8 cellular contexts compared by ENCODE assay signal in the genomic region with DNA sequence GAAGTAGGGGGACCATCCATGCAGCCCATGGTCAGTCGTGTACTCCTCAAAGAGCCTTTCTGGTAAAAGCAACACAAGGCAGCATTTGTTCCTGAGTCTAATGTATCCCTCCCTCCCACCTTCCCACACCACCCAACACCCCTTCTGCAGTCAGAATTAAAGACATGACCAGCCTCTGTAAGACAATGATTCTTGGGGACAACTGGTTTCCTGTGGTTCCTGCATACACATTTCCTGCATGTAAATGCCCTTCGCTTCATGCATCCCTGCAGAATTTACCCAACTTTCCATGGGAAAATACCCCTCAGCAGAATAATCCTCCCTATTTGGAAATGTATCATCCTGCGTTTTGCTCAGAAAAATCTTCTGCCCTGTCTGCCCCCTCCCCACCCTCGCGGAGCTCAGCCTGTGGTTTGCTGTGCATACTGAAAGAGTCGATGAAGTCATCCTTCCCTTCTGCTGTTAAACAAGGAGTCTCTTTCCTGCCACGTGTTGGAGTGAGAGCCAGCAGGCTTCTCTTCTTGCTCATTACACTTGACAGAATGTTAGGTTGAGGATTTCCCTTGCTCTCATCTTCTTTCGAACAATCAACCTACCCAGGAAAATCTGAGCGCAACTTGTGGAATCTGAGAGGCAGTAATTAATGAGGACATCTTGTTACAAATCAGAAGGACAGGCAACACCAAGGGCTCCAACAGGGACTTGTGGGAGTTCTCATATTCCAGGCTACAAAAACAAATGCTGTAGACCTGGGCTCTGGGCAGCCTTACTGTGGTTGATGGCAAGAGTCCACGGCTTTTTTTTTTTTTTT. TPM values are rescaled to one million over a fixed set of nuclear protein-coding genes. Genes with fewer than 3 reads are reported as not detected.
DNase-seq lines count a peak whose midpoint lies in the region; ATAC-seq and TF ChIP-seq lines count a peak whose summit lies in the region.

No MANE protein-coding gene starts in this region.

- no peak for TF ChIP-seq CTCF in esophagus muscularis mucosa (IDR thresholded peaks at IDR 0.05)

- no peaks in the 10 kb centered on the region for H3K27me3 ChIP-seq in SJCRH30
- H3K27me3 ChIP-seq in esophagus muscularis mucosa: no peaks in the 10 kb centered on the region

- TF ChIP-seq EP300 in esophagus muscularis mucosa (IDR thresholded peaks at IDR 0.05): no peak

- H3K4me1 ChIP-seq in SJCRH30: peaks cover 13% of the 10 kb centered on the region
- peaks cover 10 to 24% (median 21%) of the 10 kb centered on the region in 4 donors for H3K4me1 ChIP-seq in esophagus muscularis mucosa

- intact Hi-C loops in Right ventricle myocardium inferior (cut with DNase I): no loop called here
- intact Hi-C loops in cardiac septum (cut with DNase I): no loop called here
- intact Hi-C loops in esophagus muscularis mucosa (cut with DNase I): no loop called here

- H3K27ac ChIP-seq in SJCRH30 (peak overlapping the region; percentile 31), esophagus muscularis mucosa (replicated peaks in 1 of 4) (peak overlapping the region in 2 of 4 donors; percentile 15 to 54)

- H3K4me3 ChIP-seq in SJCRH30 (peak overlapping the region; percentile 26), esophagus muscularis mucosa (peak overlapping the region; percentile 8 to 21 (median 14))

- H3K9me3 ChIP-seq in SJCRH30 (replicated peaks) (no peaks in the 10 kb centered on the region), esophagus muscularis mucosa (no peaks in the 10 kb centered on the region)

- no peaks in the 10 kb centered on the region for H3K36me3 ChIP-seq in SJCRH30
- no peaks in the 10 kb centered on the region for H3K36me3 ChIP-seq in esophagus muscularis mucosa

- WGBS in esophagus muscularis mucosa: 14% methylated on average over 10 of the region's 10 CpGs

- DNase-seq in Right ventricle myocardium inferior (ENCODE audit: missing footprints) (no peak), cardiac septum (ENCODE audit: low spot score) (no peak), SJCRH30 (peak; percentile 69 to 80), esophagus muscularis mucosa (ENCODE audit: extremely low spot score) (peak; percentile 92), nucleus accumbens (lab: John Stamatoyannopoulos, UW) (peak in 34 of 56 donors; percentile 1 to 49 (median 18)), ecto neural progenitor cell (ENCODE audit: low spot score) (no peak)
- no peak for DNase-seq in NK-92 treated with Interleukin-12 subunit alpha and Interleukin-12 subunit beta, amount 100 ng/mL, for 24 hours (lab: John Stamatoyannopoulos, UW)

- ATAC-seq in Right ventricle myocardium inferior: peak; percentile 78
- ATAC-seq in HG03097 (IDR thresholded peaks at IDR 0.05; ENCODE audit: low FRiP score, unreplicated experiment): peak; percentile 74

- TF ChIP-seq POLR2A in esophagus muscularis mucosa (IDR thresholded peaks at IDR 0.05; ENCODE audit: low read depth): no peak

RNA-seq across cellular contexts. Expression of a gene that starts 4.7 kb away (rescaled TPM):
- 0.08 TPM for total RNA-seq in Right ventricle myocardium inferior
- not detected for total RNA-seq in cardiac septum
- 0.08 TPM in 1 of 2 replicates, not detected in the other for total RNA-seq in SJCRH30 (2014; rRNA removed; shearing (Covaris generic))
- under 1 TPM; under 0.01 to 0.45 (median 0.20) TPM for total RNA-seq in esophagus muscularis mucosa

RNA-seq across cellular contexts. Expression of a gene that starts 49.1 kb away (rescaled TPM):
- total RNA-seq in Right ventricle myocardium inferior: 29.2 TPM
- total RNA-seq in cardiac septum: 24.4 TPM
- 31.6 and 34.0 TPM in 2 replicates for total RNA-seq in SJCRH30 (2014; rRNA removed; shearing (Covaris generic))
- 10 to 100 TPM; 17.9 to 31.1 (median 26.1) TPM for total RNA-seq in esophagus muscularis mucosa

Comparison
In these comparisons a context has a peak if more than half of its experiments do, and no peak if none do; other contexts are left out.
1. DNase-seq: peak in SJCRH30 (2 of 2), esophagus muscularis mucosa (single experiment) and nucleus accumbens (34 of 56); none in Right ventricle myocardium inferior (single experiment), cardiac septum (single experiment), NK-92 treated with Interleukin-12 subunit alpha and Interleukin-12 subunit beta, amount 100 ng/mL, for 24 hours (single experiment) and ecto neural progenitor cell (single experiment).